9 cellular contexts compared by ENCODE assay signal in genomic region chr12:66782-67504, GRCh38. TPM values are rescaled to one million over a fixed set of nuclear protein-coding genes. Genes with fewer than 3 reads are reported as not detected.
DNase-seq lines count a peak whose midpoint lies in the region; ATAC-seq lines count a peak whose summit lies in the region.
"Not testable (repeated sequence)": the region's sequence is repeated elsewhere in the genome, so short reads cannot be mapped to it uniquely, and the experiment has no call there.
"Had no signal": no experiment of that assay in that cellular context is flagged by ENCODE, and none has a peak within 500 bp of the region (broad histone marks: within the 10 kb centered on the region; RNA-seq: fewer than 3 reads in every experiment).

No MANE protein-coding gene starts in this region.

- not testable (repeated sequence) for H3K27ac Mint-ChIP-seq in activated T-cell treated with anti-CD3 and anti-CD28 coated beads, Interleukin-2, amount 50 U/mL, for 72 hours; effector memory CD8-positive, alpha-beta T cell; naive thymus-derived CD4-positive, alpha-beta T cell; stimulated activated effector memory CD8-positive, alpha-beta T cell treated with anti-CD3 and anti-CD28 coated beads, Interleukin-12 subunit alpha, Interleukin-12 subunit beta, amount 100 ng/mL, for 72 hours

- H3K27ac ChIP-seq in right cardiac atrium (ENCODE audit: low read length); naive thymus-derived CD4-positive, alpha-beta T cell (ENCODE audit: low read depth, low read length): not testable (repeated sequence)

- H3K27me3 ChIP-seq in right cardiac atrium (ENCODE audit: control insufficient read depth, insufficient read depth); naive thymus-derived CD4-positive, alpha-beta T cell (ENCODE audit: control insufficient read depth in 2 of 2, insufficient read depth in 2 of 2, low read length in 2 of 2): not testable (repeated sequence)

- 4% methylated on average over 45 of the region's 66 CpGs for WGBS in right cardiac atrium

- POLR2A ChIA-PET in naive thymus-derived CD4-positive, alpha-beta T cell (lab: Charles Lee) = not testable (repeated sequence)

- CTCF ChIA-PET in naive thymus-derived CD4-positive, alpha-beta T cell (lab: Charles Lee) = not testable (repeated sequence)

- H3K4me3 Mint-ChIP-seq in activated T-cell treated with anti-CD3 and anti-CD28 coated beads, Interleukin-2, amount 50 U/mL, for 72 hours; effector memory CD8-positive, alpha-beta T cell; naive thymus-derived CD4-positive, alpha-beta T cell; stimulated activated effector memory CD8-positive, alpha-beta T cell treated with anti-CD3 and anti-CD28 coated beads, Interleukin-12 subunit alpha, Interleukin-12 subunit beta, amount 100 ng/mL, for 72 hours: not testable (repeated sequence)

- H3K4me1 Mint-ChIP-seq in activated T-cell treated with anti-CD3 and anti-CD28 coated beads, Interleukin-2, amount 50 U/mL, for 72 hours (ENCODE audit: low read depth); effector memory CD8-positive, alpha-beta T cell (ENCODE audit: low read depth in 2 of 2); naive thymus-derived CD4-positive, alpha-beta T cell; stimulated activated effector memory CD8-positive, alpha-beta T cell treated with anti-CD3 and anti-CD28 coated beads, Interleukin-12 subunit alpha, Interleukin-12 subunit beta, amount 100 ng/mL, for 72 hours: not testable (repeated sequence)

- not testable (repeated sequence) for H3K4me1 ChIP-seq in right cardiac atrium (ENCODE audit: control insufficient read depth, insufficient read depth, low read length); naive thymus-derived CD4-positive, alpha-beta T cell (ENCODE audit: control insufficient read depth in 2 of 2, insufficient read depth in 2 of 2, low read length in 2 of 2)

- H3K27me3 Mint-ChIP-seq in activated T-cell treated with anti-CD3 and anti-CD28 coated beads, Interleukin-2, amount 50 U/mL, for 72 hours (ENCODE audit: low read depth) = peaks cover 36% of the 10 kb centered on the region
- H3K27me3 Mint-ChIP-seq in effector memory CD8-positive, alpha-beta T cell = peaks cover 42 to 63% of the 10 kb centered on the region in 2 donors
- peaks cover 7 to 57% (median 43%) of the 10 kb centered on the region in 5 donors for H3K27me3 Mint-ChIP-seq in naive thymus-derived CD4-positive, alpha-beta T cell

- ATAC-seq in activated T-cell treated with anti-CD3 and anti-CD28 coated beads, Interleukin-2, amount 50 U/mL, for 72 hours (replicated peaks in 1 of 2) = peak; percentile 86 to 98
- ATAC-seq in effector memory CD8-positive, alpha-beta T cell (replicated peaks) = peak; percentile 96
- ATAC-seq in right cardiac atrium = peak; percentile 93 to 95
- ATAC-seq in naive thymus-derived CD4-positive, alpha-beta T cell = peak; percentile 98
- ATAC-seq in stimulated activated effector memory CD8-positive, alpha-beta T cell treated with anti-CD3 and anti-CD28 coated beads, Interleukin-12 subunit alpha, Interleukin-12 subunit beta, amount 100 ng/mL, for 72 hours = peak; percentile 84

- H3K9me3 Mint-ChIP-seq in activated T-cell treated with anti-CD3 and anti-CD28 coated beads, Interleukin-2, amount 50 U/mL, for 72 hours; effector memory CD8-positive, alpha-beta T cell; stimulated activated effector memory CD8-positive, alpha-beta T cell treated with anti-CD3 and anti-CD28 coated beads, Interleukin-12 subunit alpha, Interleukin-12 subunit beta, amount 100 ng/mL, for 72 hours: not testable (repeated sequence)
- peaks cover 0 to 27% (median 2%) of the 10 kb centered on the region in 11 donors for H3K9me3 Mint-ChIP-seq in naive thymus-derived CD4-positive, alpha-beta T cell

- intact Hi-C loops in right cardiac atrium (cut with DNase I); naive thymus-derived CD4-positive, alpha-beta T cell (cut with micrococcal nuclease): not testable (repeated sequence)

- not testable (repeated sequence) for H3K36me3 Mint-ChIP-seq in activated T-cell treated with anti-CD3 and anti-CD28 coated beads, Interleukin-2, amount 50 U/mL, for 72 hours (ENCODE audit: insufficient read depth in 2 of 2); effector memory CD8-positive, alpha-beta T cell (ENCODE audit: insufficient read depth); stimulated activated effector memory CD8-positive, alpha-beta T cell treated with anti-CD3 and anti-CD28 coated beads, Interleukin-12 subunit alpha, Interleukin-12 subunit beta, amount 100 ng/mL, for 72 hours
- H3K36me3 Mint-ChIP-seq in naive thymus-derived CD4-positive, alpha-beta T cell = peaks cover 0 to 11% (median 0%) of the 10 kb centered on the region in 5 donors

- DNase-seq in EH (ENCODE audit: low read depth) = peak; percentile 23
- peak; percentile 7 for DNase-seq in HCEC 1CT
- peak; percentile 50 for DNase-seq in NCI-H226
- DNase-seq in activated T-cell treated with anti-CD3 and anti-CD28 coated beads, Interleukin-2, amount 50 U/mL, for 72 hours = peak; percentile 10 to 20
- peak in 1 of 3 experiments; percentile 6 for DNase-seq in effector memory CD8-positive, alpha-beta T cell
- DNase-seq in right cardiac atrium = peak in 1 of 3 donors; percentile 64
- peak in 6 of 9 donors; percentile 24 to 55 (median 42) for DNase-seq in naive thymus-derived CD4-positive, alpha-beta T cell
- DNase-seq in stimulated activated effector memory CD8-positive, alpha-beta T cell treated with anti-CD3 and anti-CD28 coated beads, Interleukin-12 subunit alpha, Interleukin-12 subunit beta, amount 100 ng/mL, for 72 hours (ENCODE audit: low spot score in 2 of 2) = not testable (repeated sequence)

- H3K36me3 ChIP-seq in naive thymus-derived CD4-positive, alpha-beta T cell (ENCODE audit: control insufficient read depth in 2 of 3, insufficient read depth in 3 of 3, low read length in 3 of 3) = not testable (repeated sequence)

- not testable (repeated sequence) for H3K4me3 ChIP-seq in right cardiac atrium (ENCODE audit: low read length); naive thymus-derived CD4-positive, alpha-beta T cell (ENCODE audit: low read length)

- not testable (repeated sequence) for H3K9me3 ChIP-seq in right cardiac atrium (ENCODE audit: control insufficient read depth, low read length); naive thymus-derived CD4-positive, alpha-beta T cell (ENCODE audit: control insufficient read depth in 2 of 3, low read length in 3 of 3)

RNA-seq across cellular contexts. Expression of gene IQSEC3, which starts 0.4 kb away (rescaled TPM):
- total RNA-seq in activated T-cell treated with anti-CD3 and anti-CD28 coated beads, Interleukin-2, amount 50 U/mL, for 72 hours = 1 to 10 TPM in 1 of 2 donors, under 1 TPM in 1; 0.10 to 3.8 TPM
- 1 to 10 TPM; 1.3 to 3.6 (median 1.6) TPM for total RNA-seq in right cardiac atrium
- polyA plus RNA-seq in right cardiac atrium = 1.4 TPM
- 1 to 10 TPM in 4 of 5 experiments, under 1 TPM in 1; 0.36 to 5.5 (median 2.0) TPM for total RNA-seq in naive thymus-derived CD4-positive, alpha-beta T cell
- under 1 TPM in 1 of 2 donors, not detected in 1; 0.97 TPM for polyA plus RNA-seq in naive thymus-derived CD4-positive, alpha-beta T cell
- total RNA-seq: M059J had no signal
